11 cellular contexts compared by ENCODE assay signal in genomic region chr5:80034962-80035821, GRCh38. TPM values are rescaled to one million over a fixed set of nuclear protein-coding genes. Genes with fewer than 3 reads are reported as not detected.
DNase-seq lines count a peak whose midpoint lies in the region; ATAC-seq and TF ChIP-seq lines count a peak whose summit lies in the region.
"Had no signal": no experiment of that assay in that cellular context is flagged by ENCODE, and none has a peak within 500 bp of the region (broad histone marks: within the 10 kb centered on the region; RNA-seq: fewer than 3 reads in every experiment).

TSS of gene THBS4 (plus strand) at chr5:80035348. CDS start at chr5:80035538, 190 bp downstream.

- H3K9me3 ChIP-seq in SK-N-SH (no peaks in the 10 kb centered on the region), adipocyte (ENCODE audit: control insufficient read depth, low read length) (peaks cover 7% of the 10 kb centered on the region)
- H3K9me3 ChIP-seq: vagina had no signal

- no peaks in the 10 kb centered on the region for H3K36me3 ChIP-seq in SK-N-SH (replicated peaks in 1 of 2; ENCODE audit: control insufficient read depth in 1 of 2, insufficient read depth in 2 of 2, low read length in 1 of 2)
- no peaks in the 10 kb centered on the region for H3K36me3 ChIP-seq in adipocyte (ENCODE audit: control insufficient read depth, insufficient read depth, low read length, severe bottlenecking)
- H3K36me3 ChIP-seq: vagina had no signal

- no peak for TF ChIP-seq EP300 in SK-N-SH (IDR thresholded peaks at IDR 0.05; ENCODE audit: borderline replicate concordance in 1 of 2, low read depth in 1 of 2, low read length in 1 of 2)

- TF ChIP-seq CTCF in SK-N-SH (IDR thresholded peaks at IDR 0.05), result no peak

- no peak within 1 kb of the TSS for H3K4me2 ChIP-seq in SK-N-SH

- H4K20me1 ChIP-seq in SK-N-SH (ENCODE audit: insufficient read depth), result no peaks in the 10 kb centered on the region

- peaks cover 36% of the 10 kb centered on the region for H3K4me1 Mint-ChIP-seq in stimulated activated naive CD8-positive, alpha-beta T cell treated with anti-CD3 and anti-CD28 coated beads, Interleukin-15, amount 100 ng/mL, for 72 hours
- H3K4me1 Mint-ChIP-seq: central memory CD8-positive, alpha-beta T cell had no signal

- CTCF ChIA-PET in SK-N-SH (lab: Yijun Ruan, JAX), result interaction anchor here (1.0 to 1.5 kb wide), 2 partner anchors 11 to 48 kb away, joined by 3 to 4 read pairs; no protein-coding TSS in a partner anchor

- H3K27me3 ChIP-seq in SK-N-SH (ENCODE audit: insufficient read depth) (peaks cover 17% of the 10 kb centered on the region), adipocyte (replicated peaks; ENCODE audit: control insufficient read depth, insufficient read depth, low read length) (peaks cover 68% of the 10 kb centered on the region)
- H3K27me3 ChIP-seq: vagina had no signal

- H3K79me2 ChIP-seq in SK-N-SH (ENCODE audit: insufficient read depth), result no peaks in the 10 kb centered on the region

- no peak within 1 kb of the TSS for H3K27ac ChIP-seq in SK-N-SH (ENCODE audit: low read depth in 2 of 2, low read length in 1 of 2)
- H3K27ac ChIP-seq: vagina had no signal

- H3K4me1 ChIP-seq in SK-N-SH (ENCODE audit: control insufficient read depth in 1 of 2, insufficient read depth in 2 of 2, low read depth in 1 of 2, low read length in 1 of 2) (peaks cover 0 to 2% of the 10 kb centered on the region in 2 experiments; a peak in 1 of 4 replicates), adipocyte (ENCODE audit: control insufficient read depth, insufficient read depth, low read length) (no peaks in the 10 kb centered on the region)

- H3K4me3 ChIP-seq in SK-N-SH (ENCODE audit: low read depth in 2 of 2, low read length in 1 of 2) (peak within 1 kb of the TSS in 1 of 2 experiments; percentile 40; a peak in 2 of 4 replicates), adipocyte (ENCODE audit: low read length) (peak within 1 kb of the TSS; percentile 22)
- H3K4me3 ChIP-seq: vagina had no signal

- H3K9me3 Mint-ChIP-seq in stimulated activated naive CD8-positive, alpha-beta T cell treated with anti-CD3 and anti-CD28 coated beads, Interleukin-15, amount 100 ng/mL, for 72 hours, result no peaks in the 10 kb centered on the region
- H3K9me3 Mint-ChIP-seq: central memory CD8-positive, alpha-beta T cell had no signal

- POLR2A ChIA-PET in SK-N-SH (lab: Yijun Ruan, JAX), result no interaction called here

- TF ChIP-seq RAD21 in SK-N-SH (IDR thresholded peaks at IDR 0.05; ENCODE audit: low read length), result no peak

- DNase-seq in SK-N-SH (peak; percentile 78), adipocyte (ENCODE audit: low read depth) (peak; percentile 17), iPS-NIHi11 (ENCODE audit: low spot score) (peak; percentile 71), AML-193 (lab: John Stamatoyannopoulos, UW) (no peak), NOMO-1 (lab: John Stamatoyannopoulos, UW; ENCODE audit: unreplicated experiment in 2 of 2) (no peak), NCI-H1048 (lab: John Stamatoyannopoulos, UW) (no peak)
- peak in 1 of 2 donors; percentile 23 for DNase-seq in stimulated activated naive CD8-positive, alpha-beta T cell treated with anti-CD3 and anti-CD28 coated beads, Interleukin-15, amount 100 ng/mL, for 72 hours
- DNase-seq: SHP77 had no signal

- no peaks in the 10 kb centered on the region for H3K9me2 ChIP-seq in SK-N-SH

- H3K9ac ChIP-seq in SK-N-SH (no peak within 1 kb of the TSS), adipocyte (ENCODE audit: low read length) (no peak within 1 kb of the TSS)

- H3K4me3 Mint-ChIP-seq in stimulated activated naive CD8-positive, alpha-beta T cell treated with anti-CD3 and anti-CD28 coated beads, Interleukin-15, amount 100 ng/mL, for 72 hours, result peak within 1 kb of the TSS; percentile 70 to 71
- H3K4me3 Mint-ChIP-seq: central memory CD8-positive, alpha-beta T cell had no signal

- H3F3A ChIP-seq in SK-N-SH (replicated peaks; ENCODE audit: insufficient read depth), result no peaks in the 10 kb centered on the region

- peaks cover 58% of the 10 kb centered on the region for H3K27me3 Mint-ChIP-seq in stimulated activated naive CD8-positive, alpha-beta T cell treated with anti-CD3 and anti-CD28 coated beads, Interleukin-15, amount 100 ng/mL, for 72 hours

- H2AFZ ChIP-seq in SK-N-SH (ENCODE audit: low read depth), result no peak within 1 kb of the TSS

- WGBS in SK-N-SH (ENCODE audit: low lambda C conversion rate), result 37% methylated on average over 43 of the region's 76 CpGs

- ATAC-seq in SK-N-SH treated with all-trans-retinoic acid at 6 μM for 48 hours, result no peak
- peak; percentile 57 for ATAC-seq in stimulated activated naive CD8-positive, alpha-beta T cell treated with anti-CD3 and anti-CD28 coated beads, Interleukin-15, amount 100 ng/mL, for 72 hours

- H3K27ac Mint-ChIP-seq in stimulated activated naive CD8-positive, alpha-beta T cell treated with anti-CD3 and anti-CD28 coated beads, Interleukin-15, amount 100 ng/mL, for 72 hours, result no peak within 1 kb of the TSS

TF ChIP-seq in SK-N-SH, 30 proteins besides CTCF, POLR2A, EP300 and RAD21 (continues in another document):
- TF ChIP-seq PBX3 (IDR thresholded peaks at IDR 0.05), result no peak
- TF ChIP-seq GABPA (IDR thresholded peaks at IDR 0.05; ENCODE audit: low read depth), result no peak
- no peak for TF ChIP-seq MEF2A (IDR thresholded peaks at IDR 0.05; ENCODE audit: borderline replicate concordance, low read depth)
- no peak for TF ChIP-seq EZH2phosphoT487 (IDR thresholded peaks at IDR 0.05; ENCODE audit: borderline replicate concordance, low read depth)
- TF ChIP-seq TAF1 (IDR thresholded peaks at IDR 0.05; ENCODE audit: borderline replicate concordance, low read depth, low read length), result no peak
- TF ChIP-seq FOXJ3 (CRISPR knock-in tag; IDR thresholded peaks at IDR 0.05), result no peak
- TF ChIP-seq USF1 (IDR thresholded peaks at IDR 0.05; ENCODE audit: borderline replicate concordance, low read depth), result no peak
- TF ChIP-seq FOXM1 (IDR thresholded peaks at IDR 0.05; ENCODE audit: low read depth), result no peak
- TF ChIP-seq MAX (IDR thresholded peaks at IDR 0.05; ENCODE audit: low read depth), result no peak
- TF ChIP-seq RFX5 (IDR thresholded peaks at IDR 0.05; ENCODE audit: low read length), result no peak
- TF ChIP-seq TCF12 (IDR thresholded peaks at IDR 0.05), result no peak
- no peak for TF ChIP-seq JUND (IDR thresholded peaks at IDR 0.05)

TF ChIP-seq in SK-N-SH treated with all-trans-retinoic acid at 6 μM for 48 hours, 23 proteins besides CTCF, POLR2A, EP300 and RAD21:
- no peak for TF ChIP-seq SNAI2 (CRISPR knock-in tag; IDR thresholded peaks at IDR 0.05)
- TF ChIP-seq TSHZ2 (CRISPR knock-in tag; IDR thresholded peaks at IDR 0.05), result no peak
- TF ChIP-seq BACH2 (CRISPR knock-in tag; IDR thresholded peaks at IDR 0.05; ENCODE audit: borderline replicate concordance), result no peak
- no peak for TF ChIP-seq PATZ1 (CRISPR knock-in tag; IDR thresholded peaks at IDR 0.05; ENCODE audit: borderline replicate concordance)
TF ChIP-seq in SK-N-SH treated with all-trans-retinoic acid at 6 μM for 48 hours: peak in this region for 0.

RNA-seq across cellular contexts. Expression of gene THBS4, which starts in this region (rescaled TPM):
- polyA plus RNA-seq in SK-N-SH (2012; rRNA removed), result 0.58 and 1.1 TPM in 2 replicates
- 0.40 and 0.56 TPM in 2 replicates for polyA plus RNA-seq in SK-N-SH (2012; cell fraction: cytosol; rRNA removed)
- polyA plus RNA-seq in SK-N-SH (2012; cell fraction: nucleus; rRNA removed), result 1.3 and 2.4 TPM in 2 replicates

Comparison
In these comparisons a context has a peak if more than half of its experiments do, and no peak if none do; other contexts are left out.
1. DNase-seq: peak in SK-N-SH (single experiment), adipocyte (single experiment) and iPS-NIHi11 (single experiment); none in AML-193 (0 of 2), NOMO-1 (0 of 2) and NCI-H1048 (single experiment).